In genomic region chr9:38356851-38357250, GRCh38 we compare ENCODE assay signal across 21 cellular contexts.
"Had no signal": no experiment of that assay in that cellular context is flagged by ENCODE, and none has a peak within 500 bp of the region (broad histone marks: within the 10 kb centered on the region; RNA-seq: fewer than 3 reads in every experiment).

No MANE protein-coding gene starts in this region.

- DNase-seq: cortex of kidney; effector CD8-positive, alpha-beta T cell; effector memory CD8-positive, alpha-beta T cell; endodermal cell; erythroblast; esophagus squamous epithelium; foreskin fibroblast; foreskin melanocyte; gastrocnemius medialis; glutamatergic neuron; heart right ventricle; hippocampal formation; left cardiac atrium; left lung; left ventricle myocardium superior; lower lobe of right lung; mesendoderm; mucosa of descending colon; naive B cell; naive thymus-derived CD8-positive, alpha-beta T cell had no signal

- H3K27ac ChIP-seq: epithelial cell of prostate, esophagus squamous epithelium, gastrocnemius medialis, heart right ventricle, left lung, lower lobe of right lung had no signal

- H3K27me3 ChIP-seq: esophagus squamous epithelium, gastrocnemius medialis had no signal

- H3K36me3 ChIP-seq: esophagus squamous epithelium, gastrocnemius medialis, heart right ventricle, left lung, lower lobe of right lung had no signal

- H3K4me3 ChIP-seq: esophagus squamous epithelium, gastrocnemius medialis, heart right ventricle, left lung, lower lobe of right lung, mucosa of descending colon had no signal

- H3K4me1 ChIP-seq: gastrocnemius medialis, lower lobe of right lung had no signal

- H3K9me3 ChIP-seq: esophagus squamous epithelium, gastrocnemius medialis, heart right ventricle, left lung, lower lobe of right lung, mucosa of descending colon had no signal
